In the genomic region with DNA sequence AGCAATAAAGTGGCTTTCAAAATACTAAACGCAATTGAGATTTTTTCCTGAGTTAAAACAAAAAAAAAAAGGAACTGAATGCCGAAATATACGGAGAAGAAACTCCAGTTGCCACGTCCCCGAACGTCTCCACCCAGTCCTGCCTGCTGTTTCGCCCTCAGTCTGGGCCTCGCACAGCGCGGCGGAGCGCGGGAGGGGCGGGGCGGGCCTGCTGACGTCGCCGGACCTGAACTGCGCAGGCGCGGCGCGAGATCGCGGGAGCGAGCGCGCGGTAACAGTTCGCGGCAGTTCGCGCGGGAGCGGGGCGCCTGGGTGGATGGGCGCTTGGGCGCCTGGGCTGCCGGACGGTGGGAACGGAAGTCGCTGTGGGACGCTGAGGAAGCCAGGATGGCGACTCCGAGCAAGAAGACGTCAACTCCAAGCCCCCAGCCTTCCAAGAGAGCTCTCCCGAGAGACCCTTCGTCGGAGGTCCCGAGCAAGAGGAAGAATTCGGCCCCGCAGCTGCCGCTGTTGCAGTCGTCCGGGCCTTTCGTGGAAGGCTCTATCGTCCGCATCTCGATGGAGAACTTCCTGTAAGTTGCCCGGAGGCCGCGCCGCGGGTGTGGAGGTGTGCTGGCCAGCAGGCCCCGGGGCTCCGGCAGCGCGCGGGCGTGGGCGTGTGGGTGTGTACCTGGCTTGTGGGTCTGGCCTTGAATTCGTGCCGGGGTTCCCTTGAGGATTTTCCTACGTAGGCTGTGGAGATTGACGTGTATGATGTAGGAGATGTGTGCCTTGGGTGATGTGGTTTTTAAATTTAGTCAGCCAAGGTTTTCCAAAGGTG, we compare ENCODE assay signal across 1 cellular context.
TF ChIP-seq lines count a peak whose summit lies in the region.

A gene (plus strand): TSS at position 287 of the 820 bp plus-strand sequence. CDS start 101 bp downstream, at position 388.

TF ChIP-seq in HEK293, 187 proteins besides CTCF, POLR2A, EP300 and RAD21 (continued from another document):
- 0 out of 2 replicates have a peak, but pooled peaks have one; percentile 10 for TF ChIP-seq ZSCAN30 (tag by site-specific recombination; IDR thresholded peaks at IDR 0.05)
- TF ChIP-seq ZNF776 (tag by site-specific recombination; IDR thresholded peaks at IDR 0.05; ENCODE audit: borderline replicate concordance), result no peak
- no peak for TF ChIP-seq ZNF596 (tag by site-specific recombination; IDR thresholded peaks at IDR 0.05)
- TF ChIP-seq KLF9 (tag by site-specific recombination; IDR thresholded peaks at IDR 0.05; ENCODE audit: low read depth), result peak; percentile 87
- TF ChIP-seq EGR2 (tag by site-specific recombination; IDR thresholded peaks at IDR 0.05; ENCODE audit: low read depth), result peak; percentile 93
- 0 out of 2 replicates have a peak, but pooled peaks have one; percentile 13 for TF ChIP-seq ZNF394 (tag by site-specific recombination; IDR thresholded peaks at IDR 0.05; ENCODE audit: borderline replicate concordance)
- TF ChIP-seq MZF1 (tag by site-specific recombination; IDR thresholded peaks at IDR 0.05; ENCODE audit: borderline replicate concordance), result no peak
- peak; percentile 95 for TF ChIP-seq ZFHX2 (tag by site-specific recombination; conservative IDR thresholded peaks at IDR 0.05)
- TF ChIP-seq KLF16 (tag by site-specific recombination; IDR thresholded peaks at IDR 0.05), result peak; percentile 31; the same call in 1 of the 2 replicates
- no peak for TF ChIP-seq ZNF830 (tag by site-specific recombination; IDR thresholded peaks at IDR 0.05; ENCODE audit: low read depth)
- TF ChIP-seq SP7 (tag by site-specific recombination; IDR thresholded peaks at IDR 0.05), result peak; percentile 50; the same call in 1 of the 2 replicates
- peak; percentile 75; the same call in 1 of the 2 replicates for TF ChIP-seq ZNF335 (tag by site-specific recombination; conservative IDR thresholded peaks at IDR 0.05)
- TF ChIP-seq ZEB2 (tag by site-specific recombination; IDR thresholded peaks at IDR 0.05), result peak; percentile 31; the same call in 1 of the 2 replicates
- TF ChIP-seq ZNF350 (tag by site-specific recombination; IDR thresholded peaks at IDR 0.05), result no peak
- TF ChIP-seq ZNF132 (tag by site-specific recombination; IDR thresholded peaks at IDR 0.05; ENCODE audit: borderline replicate concordance), result no peak
- no peak for TF ChIP-seq REPIN1 (tag by site-specific recombination; IDR thresholded peaks at IDR 0.05; ENCODE audit: low read depth)
- TF ChIP-seq, protein P1, sequence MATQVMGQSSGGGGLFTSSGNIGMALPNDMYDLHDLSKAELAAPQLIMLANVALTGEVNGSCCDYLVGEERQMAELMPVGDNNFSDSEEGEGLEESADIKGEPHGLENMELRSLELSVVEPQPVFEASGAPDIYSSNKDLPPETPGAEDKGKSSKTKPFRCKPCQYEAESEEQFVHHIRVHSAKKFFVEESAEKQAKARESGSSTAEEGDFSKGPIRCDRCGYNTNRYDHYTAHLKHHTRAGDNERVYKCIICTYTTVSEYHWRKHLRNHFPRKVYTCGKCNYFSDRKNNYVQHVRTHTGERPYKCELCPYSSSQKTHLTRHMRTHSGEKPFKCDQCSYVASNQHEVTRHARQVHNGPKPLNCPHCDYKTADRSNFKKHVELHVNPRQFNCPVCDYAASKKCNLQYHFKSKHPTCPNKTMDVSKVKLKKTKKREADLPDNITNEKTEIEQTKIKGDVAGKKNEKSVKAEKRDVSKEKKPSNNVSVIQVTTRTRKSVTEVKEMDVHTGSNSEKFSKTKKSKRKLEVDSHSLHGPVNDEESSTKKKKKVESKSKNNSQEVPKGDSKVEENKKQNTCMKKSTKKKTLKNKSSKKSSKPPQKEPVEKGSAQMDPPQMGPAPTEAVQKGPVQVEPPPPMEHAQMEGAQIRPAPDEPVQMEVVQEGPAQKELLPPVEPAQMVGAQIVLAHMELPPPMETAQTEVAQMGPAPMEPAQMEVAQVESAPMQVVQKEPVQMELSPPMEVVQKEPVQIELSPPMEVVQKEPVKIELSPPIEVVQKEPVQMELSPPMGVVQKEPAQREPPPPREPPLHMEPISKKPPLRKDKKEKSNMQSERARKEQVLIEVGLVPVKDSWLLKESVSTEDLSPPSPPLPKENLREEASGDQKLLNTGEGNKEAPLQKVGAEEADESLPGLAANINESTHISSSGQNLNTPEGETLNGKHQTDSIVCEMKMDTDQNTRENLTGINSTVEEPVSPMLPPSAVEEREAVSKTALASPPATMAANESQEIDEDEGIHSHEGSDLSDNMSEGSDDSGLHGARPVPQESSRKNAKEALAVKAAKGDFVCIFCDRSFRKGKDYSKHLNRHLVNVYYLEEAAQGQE (tag by site-specific recombination; IDR thresholded peaks at IDR 0.05), result no peak; the same call in none of the 2 replicates
- no peak for TF ChIP-seq ZNF558 (tag by site-specific recombination; IDR thresholded peaks at IDR 0.05)
- TF ChIP-seq, protein P2, sequence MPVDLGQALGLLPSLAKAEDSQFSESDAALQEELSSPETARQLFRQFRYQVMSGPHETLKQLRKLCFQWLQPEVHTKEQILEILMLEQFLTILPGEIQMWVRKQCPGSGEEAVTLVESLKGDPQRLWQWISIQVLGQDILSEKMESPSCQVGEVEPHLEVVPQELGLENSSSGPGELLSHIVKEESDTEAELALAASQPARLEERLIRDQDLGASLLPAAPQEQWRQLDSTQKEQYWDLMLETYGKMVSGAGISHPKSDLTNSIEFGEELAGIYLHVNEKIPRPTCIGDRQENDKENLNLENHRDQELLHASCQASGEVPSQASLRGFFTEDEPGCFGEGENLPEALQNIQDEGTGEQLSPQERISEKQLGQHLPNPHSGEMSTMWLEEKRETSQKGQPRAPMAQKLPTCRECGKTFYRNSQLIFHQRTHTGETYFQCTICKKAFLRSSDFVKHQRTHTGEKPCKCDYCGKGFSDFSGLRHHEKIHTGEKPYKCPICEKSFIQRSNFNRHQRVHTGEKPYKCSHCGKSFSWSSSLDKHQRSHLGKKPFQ (tag by site-specific recombination; IDR thresholded peaks at IDR 0.05), result no peak
- TF ChIP-seq ZBTB21 (tag by site-specific recombination; IDR thresholded peaks at IDR 0.05), result no peak
- TF ChIP-seq FEZF1 (tag by site-specific recombination; IDR thresholded peaks at IDR 0.05), result no peak
- TF ChIP-seq ZFP3 (tag by site-specific recombination; IDR thresholded peaks at IDR 0.05; ENCODE audit: low read depth), result no peak
- no peak for TF ChIP-seq ZNF585B (tag by site-specific recombination; IDR thresholded peaks at IDR 0.05)
- peak; percentile 67; the same call in 1 of the 2 replicates for TF ChIP-seq ZNF600 (tag by site-specific recombination; IDR thresholded peaks at IDR 0.05)
- 0 out of 2 replicates have a peak, but pooled peaks have one; percentile 30 for TF ChIP-seq OSR2 (tag by site-specific recombination; IDR thresholded peaks at IDR 0.05)
- peak; percentile 96 for TF ChIP-seq ZBTB8A (tag by site-specific recombination; IDR thresholded peaks at IDR 0.05)
- TF ChIP-seq ZNF354C (tag by site-specific recombination; IDR thresholded peaks at IDR 0.05; ENCODE audit: borderline replicate concordance, low read depth), result no peak
- TF ChIP-seq ZXDB (tag by site-specific recombination; IDR thresholded peaks at IDR 0.05), result peak; percentile 7; the same call in 1 of the 2 replicates
- TF ChIP-seq, protein P3, sequence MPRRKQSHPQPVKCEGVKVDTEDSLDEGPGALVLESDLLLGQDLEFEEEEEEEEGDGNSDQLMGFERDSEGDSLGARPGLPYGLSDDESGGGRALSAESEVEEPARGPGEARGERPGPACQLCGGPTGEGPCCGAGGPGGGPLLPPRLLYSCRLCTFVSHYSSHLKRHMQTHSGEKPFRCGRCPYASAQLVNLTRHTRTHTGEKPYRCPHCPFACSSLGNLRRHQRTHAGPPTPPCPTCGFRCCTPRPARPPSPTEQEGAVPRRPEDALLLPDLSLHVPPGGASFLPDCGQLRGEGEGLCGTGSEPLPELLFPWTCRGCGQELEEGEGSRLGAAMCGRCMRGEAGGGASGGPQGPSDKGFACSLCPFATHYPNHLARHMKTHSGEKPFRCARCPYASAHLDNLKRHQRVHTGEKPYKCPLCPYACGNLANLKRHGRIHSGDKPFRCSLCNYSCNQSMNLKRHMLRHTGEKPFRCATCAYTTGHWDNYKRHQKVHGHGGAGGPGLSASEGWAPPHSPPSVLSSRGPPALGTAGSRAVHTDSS (tag by site-specific recombination; IDR thresholded peaks at IDR 0.05), result no peak
- TF ChIP-seq, protein P4, sequence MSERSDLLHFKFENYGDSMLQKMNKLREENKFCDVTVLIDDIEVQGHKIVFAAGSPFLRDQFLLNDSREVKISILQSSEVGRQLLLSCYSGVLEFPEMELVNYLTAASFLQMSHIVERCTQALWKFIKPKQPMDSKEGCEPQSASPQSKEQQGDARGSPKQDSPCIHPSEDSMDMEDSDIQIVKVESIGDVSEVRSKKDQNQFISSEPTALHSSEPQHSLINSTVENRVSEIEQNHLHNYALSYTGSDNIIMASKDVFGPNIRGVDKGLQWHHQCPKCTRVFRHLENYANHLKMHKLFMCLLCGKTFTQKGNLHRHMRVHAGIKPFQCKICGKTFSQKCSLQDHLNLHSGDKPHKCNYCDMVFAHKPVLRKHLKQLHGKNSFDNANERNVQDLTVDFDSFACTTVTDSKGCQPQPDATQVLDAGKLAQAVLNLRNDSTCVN (tag by site-specific recombination; optimal IDR thresholded peaks at IDR 0.05), result peak; percentile 95
- TF ChIP-seq, protein P5, sequence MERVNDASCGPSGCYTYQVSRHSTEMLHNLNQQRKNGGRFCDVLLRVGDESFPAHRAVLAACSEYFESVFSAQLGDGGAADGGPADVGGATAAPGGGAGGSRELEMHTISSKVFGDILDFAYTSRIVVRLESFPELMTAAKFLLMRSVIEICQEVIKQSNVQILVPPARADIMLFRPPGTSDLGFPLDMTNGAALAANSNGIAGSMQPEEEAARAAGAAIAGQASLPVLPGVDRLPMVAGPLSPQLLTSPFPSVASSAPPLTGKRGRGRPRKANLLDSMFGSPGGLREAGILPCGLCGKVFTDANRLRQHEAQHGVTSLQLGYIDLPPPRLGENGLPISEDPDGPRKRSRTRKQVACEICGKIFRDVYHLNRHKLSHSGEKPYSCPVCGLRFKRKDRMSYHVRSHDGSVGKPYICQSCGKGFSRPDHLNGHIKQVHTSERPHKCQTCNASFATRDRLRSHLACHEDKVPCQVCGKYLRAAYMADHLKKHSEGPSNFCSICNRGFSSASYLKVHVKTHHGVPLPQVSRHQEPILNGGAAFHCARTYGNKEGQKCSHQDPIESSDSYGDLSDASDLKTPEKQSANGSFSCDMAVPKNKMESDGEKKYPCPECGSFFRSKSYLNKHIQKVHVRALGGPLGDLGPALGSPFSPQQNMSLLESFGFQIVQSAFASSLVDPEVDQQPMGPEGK (tag by site-specific recombination; IDR thresholded peaks at IDR 0.05), result 0 out of 2 replicates have a peak, but pooled peaks have one; percentile 19
- no peak for TF ChIP-seq ZNF19 (tag by site-specific recombination; IDR thresholded peaks at IDR 0.05; ENCODE audit: low read depth)
- peak; percentile 37; the same call in 1 of the 2 replicates for TF ChIP-seq TRIM28 (IDR thresholded peaks at IDR 0.05; ENCODE audit: borderline replicate concordance, low read length)
- TF ChIP-seq, protein P6, sequence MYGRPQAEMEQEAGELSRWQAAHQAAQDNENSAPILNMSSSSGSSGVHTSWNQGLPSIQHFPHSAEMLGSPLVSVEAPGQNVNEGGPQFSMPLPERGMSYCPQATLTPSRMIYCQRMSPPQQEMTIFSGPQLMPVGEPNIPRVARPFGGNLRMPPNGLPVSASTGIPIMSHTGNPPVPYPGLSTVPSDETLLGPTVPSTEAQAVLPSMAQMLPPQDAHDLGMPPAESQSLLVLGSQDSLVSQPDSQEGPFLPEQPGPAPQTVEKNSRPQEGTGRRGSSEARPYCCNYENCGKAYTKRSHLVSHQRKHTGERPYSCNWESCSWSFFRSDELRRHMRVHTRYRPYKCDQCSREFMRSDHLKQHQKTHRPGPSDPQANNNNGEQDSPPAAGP (tag by site-specific recombination; IDR thresholded peaks at IDR 0.05), result peak; percentile 12; the same call in 1 of the 2 replicates
- TF ChIP-seq KLF8 (tag by site-specific recombination; IDR thresholded peaks at IDR 0.05), result peak; percentile 64; the same call in 1 of the 2 replicates
- no peak for TF ChIP-seq SCRT2 (tag by site-specific recombination; IDR thresholded peaks at IDR 0.05)
- TF ChIP-seq, protein P7, sequence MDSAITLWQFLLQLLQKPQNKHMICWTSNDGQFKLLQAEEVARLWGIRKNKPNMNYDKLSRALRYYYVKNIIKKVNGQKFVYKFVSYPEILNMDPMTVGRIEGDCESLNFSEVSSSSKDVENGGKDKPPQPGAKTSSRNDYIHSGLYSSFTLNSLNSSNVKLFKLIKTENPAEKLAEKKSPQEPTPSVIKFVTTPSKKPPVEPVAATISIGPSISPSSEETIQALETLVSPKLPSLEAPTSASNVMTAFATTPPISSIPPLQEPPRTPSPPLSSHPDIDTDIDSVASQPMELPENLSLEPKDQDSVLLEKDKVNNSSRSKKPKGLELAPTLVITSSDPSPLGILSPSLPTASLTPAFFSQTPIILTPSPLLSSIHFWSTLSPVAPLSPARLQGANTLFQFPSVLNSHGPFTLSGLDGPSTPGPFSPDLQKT (IDR thresholded peaks at IDR 0.05; ENCODE audit: borderline replicate concordance, low read depth, low read length), result no peak
- peak; percentile 26; the same call in 1 of the 2 replicates for TF ChIP-seq SP2 (tag by site-specific recombination; IDR thresholded peaks at IDR 0.05)
- TF ChIP-seq KLF1 (tag by site-specific recombination; IDR thresholded peaks at IDR 0.05), result 0 out of 2 replicates have a peak, but pooled peaks have one; percentile 40
- no peak for TF ChIP-seq ZNF24 (tag by site-specific recombination; IDR thresholded peaks at IDR 0.05)
- TF ChIP-seq YY2 (tag by site-specific recombination; IDR thresholded peaks at IDR 0.05), result no peak
- no peak for TF ChIP-seq KLF7 (tag by site-specific recombination; IDR thresholded peaks at IDR 0.05; ENCODE audit: borderline replicate concordance)
- TF ChIP-seq GLIS2 (tag by site-specific recombination; IDR thresholded peaks at IDR 0.05), result no peak
- no peak for TF ChIP-seq ZNF146 (tag by site-specific recombination; IDR thresholded peaks at IDR 0.05)
TF ChIP-seq in HEK293: peak in this region for 37.
